Comparison of ENCODE assay signal across 1 cellular context in genomic region chr1:24413350-24414163, GRCh38.
TF ChIP-seq lines count a peak whose summit lies in the region.

Gene STPG1 (minus strand): TSS chr1:24413782. CDS start chr1:24401388, 12,394 bp downstream.

TF ChIP-seq in HepG2, 621 proteins besides CTCF, POLR2A, EP300 and RAD21 (continued from another document and continues in another):
- TF ChIP-seq ZNF513 (CRISPR knock-in tag; conservative IDR thresholded peaks at IDR 0.05) (0 out of 2 replicates have a peak, but pooled peaks have one; percentile 27), TGIF2 (CRISPR knock-in tag; IDR thresholded peaks at IDR 0.05) (no peak), RAD51 (IDR thresholded peaks at IDR 0.05; ENCODE audit: borderline replicate concordance) (no peak), CHD2 (IDR thresholded peaks at IDR 0.05; ENCODE audit: low read depth, low read length) (0 out of 2 replicates have a peak, but pooled peaks have one; percentile 23), BORCS8-MEF2B (CRISPR knock-in tag; IDR thresholded peaks at IDR 0.05) (no peak), ZFAT (CRISPR knock-in tag; conservative IDR thresholded peaks at IDR 0.05) (no peak), ZFP62 (CRISPR knock-in tag; IDR thresholded peaks at IDR 0.05) (no peak), DMTF1 (CRISPR knock-in tag; IDR thresholded peaks at IDR 0.05) (no peak), YEATS2 (CRISPR knock-in tag; IDR thresholded peaks at IDR 0.05; ENCODE audit: borderline replicate concordance) (0 out of 2 replicates have a peak, but pooled peaks have one; percentile 15), ZFP90 (CRISPR knock-in tag; IDR thresholded peaks at IDR 0.05; ENCODE audit: borderline replicate concordance) (peak; percentile 57; the same call in 1 of the 2 replicates), HIVEP1 (CRISPR knock-in tag; IDR thresholded peaks at IDR 0.05) (no peak; the same call in 1 of the 2 replicates), DRAP1 (CRISPR knock-in tag; IDR thresholded peaks at IDR 0.05) (0 out of 2 replicates have a peak, but pooled peaks have one; percentile 23), SAP130 (CRISPR knock-in tag; IDR thresholded peaks at IDR 0.05; ENCODE audit: low read depth) (peak; percentile 83), ZNF230 (CRISPR knock-in tag; IDR thresholded peaks at IDR 0.05) (0 out of 2 replicates have a peak, but pooled peaks have one; percentile 23), ZBTB4 (CRISPR knock-in tag; IDR thresholded peaks at IDR 0.05; ENCODE audit: borderline replicate concordance) (no peak), SETDB1 (CRISPR knock-in tag; IDR thresholded peaks at IDR 0.05; ENCODE audit: borderline replicate concordance) (no peak), BHLHE40 (IDR thresholded peaks at IDR 0.05; ENCODE audit: low read length) (no peak), ELF3 (CRISPR knock-in tag; IDR thresholded peaks at IDR 0.05) (no peak; the same call in 1 of the 2 replicates), FOSL1 (CRISPR knock-in tag; IDR thresholded peaks at IDR 0.05; ENCODE audit: borderline replicate concordance) (no peak), ZNF407 (CRISPR knock-in tag; IDR thresholded peaks at IDR 0.05; ENCODE audit: not compliant biosample characterization) (peak; percentile 51), SMAD1 (CRISPR knock-in tag; IDR thresholded peaks at IDR 0.05; ENCODE audit: borderline replicate concordance, low read depth) (no peak), SIN3A (IDR thresholded peaks at IDR 0.05; ENCODE audit: borderline replicate concordance, low read depth, low read length) (no peak), ZBTB33 (CRISPR knock-in tag; IDR thresholded peaks at IDR 0.05) (no peak), BCL3 (CRISPR knock-in tag; IDR thresholded peaks at IDR 0.05) (peak; percentile 50), ZBTB42 (CRISPR knock-in tag; IDR thresholded peaks at IDR 0.05) (no peak), PRMT3 (CRISPR knock-in tag; IDR thresholded peaks at IDR 0.05; ENCODE audit: borderline replicate concordance, low read depth) (no peak), THRA (CRISPR knock-in tag; IDR thresholded peaks at IDR 0.05; ENCODE audit: borderline replicate concordance) (0 out of 2 replicates have a peak, but pooled peaks have one; percentile 3), BRD4 (CRISPR knock-in tag; IDR thresholded peaks at IDR 0.05) (no peak)
